9 cellular contexts compared by ENCODE assay signal in the genomic region with DNA sequence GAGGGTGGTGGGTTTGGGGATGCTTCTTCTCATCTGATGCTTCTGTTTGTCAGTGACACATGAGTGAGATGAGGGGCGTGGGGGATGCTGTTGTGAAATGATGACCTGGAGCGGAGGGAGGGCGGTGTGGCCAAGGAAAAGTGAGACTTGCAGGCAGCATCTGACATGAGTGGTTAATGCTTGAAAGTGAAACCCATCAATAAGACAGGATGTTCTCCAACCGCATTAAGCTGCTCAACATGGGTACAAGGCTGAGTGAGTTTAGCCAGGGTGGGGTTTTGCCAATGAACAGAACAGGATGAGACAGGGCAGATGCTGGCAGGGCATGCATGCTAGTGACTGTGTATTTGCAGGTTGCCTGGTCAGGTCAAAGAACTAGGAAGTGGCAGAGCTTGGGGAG. TPM values are rescaled to one million over a fixed set of nuclear protein-coding genes. Genes with fewer than 3 reads are reported as not detected.
DNase-seq lines count a peak whose midpoint lies in the region; ATAC-seq and TF ChIP-seq lines count a peak whose summit lies in the region.
"Had no signal": no experiment of that assay in that cellular context is flagged by ENCODE, and none has a peak within 500 bp of the region (broad histone marks: within the 10 kb centered on the region; RNA-seq: fewer than 3 reads in every experiment).

No MANE protein-coding gene starts in this region.

- no peaks in the 10 kb centered on the region for H3K27me3 ChIP-seq in dorsolateral prefrontal cortex

- intact Hi-C loops in dorsolateral prefrontal cortex (cut with DNase I): no loop called here

- H3K4me3 ChIP-seq in dorsolateral prefrontal cortex: no peak overlapping the region

- no peak overlapping the region for H3K27ac ChIP-seq in dorsolateral prefrontal cortex

- ATAC-seq in GM19025 (IDR thresholded peaks at IDR 0.05; ENCODE audit: low read depth, unreplicated experiment): peak; percentile 80
- ATAC-seq in HG03457 (IDR thresholded peaks at IDR 0.05; ENCODE audit: unreplicated experiment): peak; percentile 76

- no peak for TF ChIP-seq CTCF in dorsolateral prefrontal cortex (IDR thresholded peaks at IDR 0.05 in 54 of 56, conservative IDR thresholded peaks at IDR 0.05 in 2 of 56; ENCODE audit: low read depth in 1 of 56, partially characterized antibody in 56 of 56)

- DNase-seq in activated T-cell treated with anti-CD3 and anti-CD28 coated beads for 4 hours (peak; percentile 12), mesenteric fat pad (ENCODE audit: low spot score) (no peak), dorsolateral prefrontal cortex (no peak), NCI-H146 (lab: John Stamatoyannopoulos, UW) (no peak), NCI-H2107 treated with DMSO at 0.1 percent for 48 hours (lab: John Stamatoyannopoulos, UW; ENCODE audit: unreplicated experiment) (no peak)
- DNase-seq in stimulated activated CD4-positive, alpha-beta T cell treated with anti-CD3 and anti-CD28 coated beads, Interleukin-15, amount 100 ng/mL, for 24 hours: peak; percentile 79

RNA-seq across cellular contexts. Expression of gene SPATA21, which starts 16.5 kb away (rescaled TPM):
- total RNA-seq in mesenteric fat pad: not detected
- total RNA-seq in dorsolateral prefrontal cortex: 1 to 10 TPM in 3 of 120 experiments, under 1 TPM in 36, not detected in 81; 0.13 to 1.3 (median 0.56) TPM
- total RNA-seq: urinary bladder had no signal

RNA-seq across cellular contexts. Expression of gene NECAP2, which starts 19.8 kb away (rescaled TPM):
- 49.7 TPM for total RNA-seq in mesenteric fat pad
- total RNA-seq in dorsolateral prefrontal cortex: 10 to 100 TPM; 14.6 to 37.1 (median 23.5) TPM

RNA-seq across cellular contexts. Expression of gene SZRD1, which starts 53.7 kb away (rescaled TPM):
- total RNA-seq in mesenteric fat pad (133 TPM), dorsolateral prefrontal cortex (10 to 100 TPM; 33.3 to 89.5 (median 49.3) TPM)

Comparison
In these comparisons a context has a peak if more than half of its experiments do, and no peak if none do; other contexts are left out.
1. DNase-seq: peak in activated T-cell treated with anti-CD3 and anti-CD28 coated beads for 4 hours (single experiment) and stimulated activated CD4-positive, alpha-beta T cell treated with anti-CD3 and anti-CD28 coated beads, Interleukin-15, amount 100 ng/mL, for 24 hours (single experiment); none in mesenteric fat pad (single experiment), dorsolateral prefrontal cortex (0 of 10), NCI-H146 (single experiment) and NCI-H2107 treated with DMSO at 0.1 percent for 48 hours (single experiment).